Comparison of ENCODE assay signal across 20 cellular contexts in the genomic region with DNA sequence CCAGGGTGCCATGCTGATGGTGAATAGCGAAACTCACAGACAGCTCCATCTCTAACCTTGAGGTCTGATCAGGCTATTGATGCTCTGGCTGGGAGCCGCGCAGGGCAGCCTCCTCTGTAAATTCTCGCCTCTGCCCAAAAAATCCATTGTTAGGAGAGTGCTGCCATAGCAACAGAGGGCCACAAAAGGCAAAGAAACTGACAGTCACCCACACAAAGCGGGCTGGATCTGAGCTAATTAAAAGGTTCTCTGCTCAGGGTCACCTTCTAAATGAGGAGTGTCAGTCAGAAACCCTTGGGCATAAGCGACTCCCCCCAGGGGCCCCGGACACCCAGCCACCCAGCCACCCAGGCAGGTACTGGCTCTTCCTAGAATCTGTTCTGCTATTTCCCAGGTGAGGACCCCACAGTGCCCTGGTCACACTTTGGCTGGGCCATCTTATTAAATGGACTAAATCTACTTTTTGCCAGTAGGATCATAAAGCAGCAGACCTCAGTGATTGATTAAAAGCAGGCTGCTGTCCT.
"Had no signal": no experiment of that assay in that cellular context is flagged by ENCODE, and none has a peak within 500 bp of the region (broad histone marks: within the 10 kb centered on the region; RNA-seq: fewer than 3 reads in every experiment).

No MANE protein-coding gene starts in this region.

- H3K27ac Mint-ChIP-seq: activated CD8-positive, alpha-beta T cell treated with anti-CD3 and anti-CD28 coated beads for 36 hours; activated naive CD4-positive, alpha-beta T cell treated with anti-CD3 and anti-CD28 coated beads, Interleukin-2, amount 10 ng/mL, durations not matched to agents 7 days and 5 days; activated naive CD8-positive, alpha-beta T cell treated with anti-CD3 and anti-CD28 coated beads for 36 hours; activated T-cell treated with anti-CD3 and anti-CD28 coated beads, Interleukin-2, amount 50 U/mL, for 72 hours; activated T-helper 2 cell treated with anti-CD3 and anti-CD28 coated beads, Interferon-gamma antibody, Interleukin-2, Interleukin-4, amounts not matched to agents 10 μg/mL and 5 μg/mL and 100 μg/mL, durations not matched to agents 14 hours and 24 hours and 36 hours; T-helper 1 cell treated with Interleukin-12 subunit alpha and Interleukin-12 subunit beta and Interleukin-4 antibody, amounts not matched to agents 30 μg/mL and 1 μg/mL, for 36 hours had no signal

- H3K4me1 Mint-ChIP-seq: activated naive CD4-positive, alpha-beta T cell treated with anti-CD3 and anti-CD28 coated beads, Interleukin-2, amount 10 ng/mL, durations not matched to agents 7 days and 5 days; activated naive CD8-positive, alpha-beta T cell treated with anti-CD3 and anti-CD28 coated beads for 36 hours had no signal

- H3K9me3 Mint-ChIP-seq: activated CD8-positive, alpha-beta T cell treated with anti-CD3 and anti-CD28 coated beads for 36 hours; activated naive CD8-positive, alpha-beta T cell treated with anti-CD3 and anti-CD28 coated beads for 36 hours; activated T-cell treated with anti-CD3 and anti-CD28 coated beads, Interleukin-2, amount 50 U/mL, for 72 hours; activated T-helper 2 cell treated with anti-CD3 and anti-CD28 coated beads, Interferon-gamma antibody, Interleukin-2, Interleukin-4, amounts not matched to agents 10 μg/mL and 5 μg/mL and 100 μg/mL, durations not matched to agents 14 hours and 24 hours and 36 hours; T-helper 1 cell treated with Interleukin-12 subunit alpha and Interleukin-12 subunit beta and Interleukin-4 antibody, amounts not matched to agents 30 μg/mL and 1 μg/mL, for 36 hours had no signal

- H3K27ac ChIP-seq: breast epithelium, Peyer's patch had no signal

- H3K27me3 Mint-ChIP-seq: activated CD8-positive, alpha-beta T cell treated with anti-CD3 and anti-CD28 coated beads for 36 hours; activated naive CD4-positive, alpha-beta T cell treated with anti-CD3 and anti-CD28 coated beads, Interleukin-2, amount 10 ng/mL, durations not matched to agents 7 days and 5 days had no signal

- ATAC-seq: activated CD4-positive, CD25-positive, alpha-beta regulatory T cell treated with anti-CD3 and anti-CD28 coated beads, Interleukin-2, amount 50 U/mL, for 24 hours; activated CD8-positive, alpha-beta T cell treated with anti-CD3 and anti-CD28 coated beads for 36 hours; activated T-cell treated with anti-CD3 and anti-CD28 coated beads, Interleukin-2, amount 50 U/mL, for 72 hours had no signal

- H3K36me3 ChIP-seq: breast epithelium, Peyer's patch had no signal

- H3K36me3 Mint-ChIP-seq: activated naive CD4-positive, alpha-beta T cell treated with anti-CD3 and anti-CD28 coated beads, Interleukin-2, amount 10 ng/mL, durations not matched to agents 7 days and 5 days; activated naive CD8-positive, alpha-beta T cell treated with anti-CD3 and anti-CD28 coated beads for 36 hours had no signal

- H3K4me3 Mint-ChIP-seq: activated CD8-positive, alpha-beta T cell treated with anti-CD3 and anti-CD28 coated beads for 36 hours; activated naive CD4-positive, alpha-beta T cell treated with anti-CD3 and anti-CD28 coated beads, Interleukin-2, amount 10 ng/mL, durations not matched to agents 7 days and 5 days; activated naive CD8-positive, alpha-beta T cell treated with anti-CD3 and anti-CD28 coated beads for 36 hours; activated T-cell treated with anti-CD3 and anti-CD28 coated beads, Interleukin-2, amount 50 U/mL, for 72 hours; T-helper 1 cell treated with Interleukin-12 subunit alpha and Interleukin-12 subunit beta and Interleukin-4 antibody, amounts not matched to agents 30 μg/mL and 1 μg/mL, for 36 hours had no signal

- DNase-seq: activated CD4-positive, alpha-beta T cell treated with anti-CD3 and anti-CD28 coated beads for 4 hours; activated CD8-positive, alpha-beta memory T cell treated with anti-CD3 and anti-CD28 coated beads, Interleukin-2, amount 50 U/mL, for 4 hours; activated CD8-positive, alpha-beta T cell treated with anti-CD3 and anti-CD28 coated beads for 36 hours; activated gamma-delta T cell treated with Interleukin-2 at 50 U/mL for 16 hours; activated naive CD4-positive, alpha-beta T cell treated with anti-CD3 and anti-CD28 coated beads, Interleukin-2, amount 10 ng/mL, durations not matched to agents 7 days and 5 days; activated naive CD8-positive, alpha-beta T cell treated with anti-CD3 and anti-CD28 coated beads for 36 hours; activated T-cell treated with anti-CD3 and anti-CD28 coated beads, Interleukin-2, amount 50 U/mL, for 72 hours; anterior cingulate cortex; KG1; NCI-H1048; NCI-H1694; NCI-H2029; NCI-H226; NCI-H526; Peyer's patch; SHP77 had no signal

- H3K27me3 ChIP-seq: breast epithelium, Peyer's patch had no signal

- H3K9me3 ChIP-seq: breast epithelium, Peyer's patch had no signal

- H3K4me1 ChIP-seq: breast epithelium, Peyer's patch had no signal

- H3K4me3 ChIP-seq: breast epithelium, Peyer's patch had no signal
